ENCODE assay signal across 16 cellular contexts in genomic region chr14:60197629-60198318, GRCh38. TPM values are rescaled to one million over a fixed set of nuclear protein-coding genes. Genes with fewer than 3 reads are reported as not detected.
DNase-seq lines count a peak whose midpoint lies in the region; TF ChIP-seq lines count a peak whose summit lies in the region.
"Had no signal": no experiment of that assay in that cellular context is flagged by ENCODE, and none has a peak within 500 bp of the region (broad histone marks: within the 10 kb centered on the region; RNA-seq: fewer than 3 reads in every experiment).

No MANE protein-coding gene starts in this region.

- intact Hi-C loops in spleen (cut with DNase I; ENCODE audit: low total_unique reads) = no loop called here

- DNase-seq in EL (peak; percentile 50), T1000 (lab: John Stamatoyannopoulos, UW) (peak; percentile 52), kidney tubule cell (ENCODE audit: low spot score) (peak; percentile 77), T-helper 9 cell (no peak), spleen (no peak), HAP-1 (ENCODE audit: low spot score in 2 of 2) (no peak)
- DNase-seq: activated CD4-positive, alpha-beta T cell treated with anti-CD3 and anti-CD28 coated beads, Interleukin-2, amount 50 U/mL, for 4 hours; activated gamma-delta T cell treated with Interleukin-2 at 50 U/mL for 16 hours; immature natural killer cell; NCI-H1092 treated with DMSO at 0.1 percent for 48 hours; NCI-H2029; stimulated activated CD4-positive, alpha-beta T cell treated with anti-CD3 and anti-CD28 coated beads, Interleukin-4, amount 100 ng/mL, for 4 hours; stimulated activated naive CD8-positive, alpha-beta T cell treated with anti-CD3 and anti-CD28 coated beads, Interleukin-15, amount 100 ng/mL, for 72 hours; trophoblast cell had no signal

- H3K4me1 ChIP-seq in spleen = no peaks in the 10 kb centered on the region
- H3K4me1 ChIP-seq in HAP-1 = no peaks in the 10 kb centered on the region

- H3K4me3 ChIP-seq in spleen (no peak overlapping the region), HAP-1 (no peak overlapping the region)

- TF ChIP-seq CTCF in spleen (IDR thresholded peaks at IDR 0.05 in 8 of 11, conservative IDR thresholded peaks at IDR 0.05 in 3 of 11) = no peak

- in situ Hi-C loops in HAP-1 (cut with MboI; ENCODE audit: low sequenced_read_pairs) = loop anchor here (25.0 kb wide), 1 partner anchor 560 kb away; no protein-coding TSS in a partner anchor

- peaks cover 18% of the 10 kb centered on the region for H3K9me3 ChIP-seq in KOPT-K1 (ENCODE audit: insufficient read depth, low read length, poor library complexity, severe bottlenecking)
- H3K9me3 ChIP-seq in spleen = peaks cover 0 to 28% (median 14%) of the 10 kb centered on the region in 8 donors
- 0 out of 2 replicates have a peak, but pooled peaks cover 3% of the 10 kb centered on the region for H3K9me3 ChIP-seq in HAP-1

- peak overlapping the region; percentile 11 for H3K27ac ChIP-seq in KOPT-K1 (ENCODE audit: low read depth, low read length, poor library complexity, severe bottlenecking)
- no peak overlapping the region for H3K27ac ChIP-seq in spleen
- H3K27ac ChIP-seq: VCaP had no signal

- no peak for TF ChIP-seq POLR2A in spleen (IDR thresholded peaks at IDR 0.05)

- no peaks in the 10 kb centered on the region for H3K36me3 ChIP-seq in KOPT-K1 (ENCODE audit: insufficient read depth, low read length)
- no peaks in the 10 kb centered on the region for H3K36me3 ChIP-seq in spleen
- no peaks in the 10 kb centered on the region for H3K36me3 ChIP-seq in HAP-1 (replicated peaks)

- WGBS in spleen, 5 donors = 75 to 92% (median 82%) methylated on average over 1 of the region's 1 CpG; no CpG with 5 or more reads in 1 of the 5 donors

- no peaks in the 10 kb centered on the region for H3K27me3 ChIP-seq in spleen (replicated peaks in 1 of 7)
- no peaks in the 10 kb centered on the region for H3K27me3 ChIP-seq in HAP-1 (ENCODE audit: low read depth)

RNA-seq across cellular contexts. Expression of gene DHRS7, which starts 32.6 kb away (rescaled TPM):
- total RNA-seq in spleen = 10 to 100 TPM; 47.5 to 93.1 (median 56.2) TPM
- 10 to 100 TPM; 30.0 to 32.1 (median 30.8) TPM for polyA plus RNA-seq in spleen

RNA-seq across cellular contexts. Expression of gene PPM1A, which starts 51.2 kb away (rescaled TPM):
- total RNA-seq in spleen = 10 to 100 TPM; 34.7 to 63.0 (median 53.0) TPM
- 10 to 100 TPM; 15.5 to 21.4 (median 18.6) TPM for polyA plus RNA-seq in spleen

Comparison
In these comparisons a context has a peak if more than half of its experiments do, and no peak if none do; other contexts are left out.
1. DNase-seq: peak in EL (single experiment), T1000 (single experiment) and kidney tubule cell (single experiment); none in T-helper 9 cell (single experiment), spleen (single experiment) and HAP-1 (0 of 2).